Comparison of ENCODE assay signal across 10 cellular contexts in genomic region chr16:27267037-27267677, GRCh38. TPM values are rescaled to one million over a fixed set of nuclear protein-coding genes. Genes with fewer than 3 reads are reported as not detected.
DNase-seq lines count a peak whose midpoint lies in the region; ATAC-seq, FAIRE-seq and TF ChIP-seq lines count a peak whose summit lies in the region.
"Had no signal": no experiment of that assay in that cellular context is flagged by ENCODE, and none has a peak within 500 bp of the region (broad histone marks: within the 10 kb centered on the region; RNA-seq: fewer than 3 reads in every experiment).

No MANE protein-coding gene starts in this region.

- no peaks in the 10 kb centered on the region for H3F3A ChIP-seq in smooth muscle cell (ENCODE audit: low read depth)

- peaks cover 9% of the 10 kb centered on the region for H3K9me3 Mint-ChIP-seq in activated CD4-positive, alpha-beta T cell treated with anti-CD3 and anti-CD28 coated beads, Interleukin-2, amount 10 ng/mL, durations not matched to agents 7 days and 5 days
- H3K9me3 Mint-ChIP-seq in activated naive CD8-positive, alpha-beta T cell treated with anti-CD3 and anti-CD28 coated beads, Interleukin-2, amount 50 U/mL, for 24 hours, result peaks cover 2% of the 10 kb centered on the region

- H4K20me1 ChIP-seq in OCI-LY3 (ENCODE audit: insufficient read depth, low read length) (no peaks in the 10 kb centered on the region), smooth muscle cell (ENCODE audit: low read depth) (no peaks in the 10 kb centered on the region)

- H3K4me3 ChIP-seq in OCI-LY3 (ENCODE audit: low read length) (peak overlapping the region; percentile 95), smooth muscle cell (peak overlapping the region; percentile 69)

- H2AFZ ChIP-seq in OCI-LY3 (ENCODE audit: low read depth, low read length) (no peak overlapping the region), smooth muscle cell (ENCODE audit: low read depth) (no peak overlapping the region)

- CTCF ChIA-PET in activated CD4-positive, alpha-beta T cell treated with anti-CD3 and anti-CD28 coated beads, Interleukin-2, amount 10 ng/mL, durations not matched to agents 7 days and 5 days (lab: Charles Lee), result no interaction called here

- H3K4me2 ChIP-seq in OCI-LY3 (ENCODE audit: low read length) (peak overlapping the region; percentile 83), smooth muscle cell (no peak overlapping the region)

- H3K27me3 Mint-ChIP-seq in activated CD4-positive, alpha-beta T cell treated with anti-CD3 and anti-CD28 coated beads, Interleukin-2, amount 10 ng/mL, durations not matched to agents 7 days and 5 days, result no peaks in the 10 kb centered on the region
- no peaks in the 10 kb centered on the region for H3K27me3 Mint-ChIP-seq in activated naive CD8-positive, alpha-beta T cell treated with anti-CD3 and anti-CD28 coated beads, Interleukin-2, amount 50 U/mL, for 24 hours

- H3K9ac ChIP-seq in OCI-LY3 (ENCODE audit: low read length) (no peak overlapping the region), smooth muscle cell (ENCODE audit: low read depth) (no peak overlapping the region)

- ATAC-seq in activated naive CD8-positive, alpha-beta T cell treated with anti-CD3 and anti-CD28 coated beads, Interleukin-2, amount 50 U/mL, for 24 hours, result no peak

- no peak overlapping the region for H3K27ac ChIP-seq in OCI-LY3 (ENCODE audit: low read length)
- no peak overlapping the region for H3K27ac ChIP-seq in smooth muscle cell (ENCODE audit: low read depth)
- no peak overlapping the region for H3K27ac ChIP-seq in caudate nucleus (ENCODE audit: low read depth, low read length)

- POLR2A ChIA-PET in activated CD4-positive, alpha-beta T cell treated with anti-CD3 and anti-CD28 coated beads, Interleukin-2, amount 10 ng/mL, durations not matched to agents 7 days and 5 days (lab: Charles Lee), result no interaction called here

- peaks cover 76% of the 10 kb centered on the region for H3K4me1 Mint-ChIP-seq in activated CD4-positive, alpha-beta T cell treated with anti-CD3 and anti-CD28 coated beads, Interleukin-2, amount 10 ng/mL, durations not matched to agents 7 days and 5 days
- peaks cover 81% of the 10 kb centered on the region for H3K4me1 Mint-ChIP-seq in activated naive CD8-positive, alpha-beta T cell treated with anti-CD3 and anti-CD28 coated beads, Interleukin-2, amount 50 U/mL, for 24 hours

- 84% methylated on average over 8 of the region's 8 CpGs for WGBS in smooth muscle cell (ENCODE audit: low lambda C conversion rate)

- FAIRE-seq in frontal cortex (lab: Jason Lieb, UNC), result no peak

- DNase-seq in activated CD4-positive, alpha-beta T cell treated with anti-CD3 and anti-CD28 coated beads, Interleukin-2, amount 10 ng/mL, durations not matched to agents 7 days and 5 days, result no peak
- DNase-seq in activated CD4-positive, alpha-beta T cell treated with anti-CD3 and anti-CD28 coated beads, Interleukin-2, amount 50 U/mL, for 1 hour, result no peak
- DNase-seq in activated naive CD8-positive, alpha-beta T cell treated with anti-CD3 and anti-CD28 coated beads, Interleukin-2, amount 50 U/mL, for 24 hours, result peak; percentile 2
- DNase-seq in smooth muscle cell (lab: John Stamatoyannopoulos, UW; ENCODE audit: unreplicated experiment) (no peak), caudate nucleus (lab: John Stamatoyannopoulos, UW) (no peak), frontal cortex (ENCODE audit: low spot score in 2 of 2) (no peak)
- DNase-seq in activated effector memory CD4-positive, alpha-beta T cell treated with Interleukin-2 at 50 U/mL for 16 hours, result no peak
- DNase-seq: anterior cingulate cortex, MG63 had no signal

- H3K79me2 ChIP-seq in OCI-LY3 (ENCODE audit: low read length), result peaks cover 22% of the 10 kb centered on the region
- no peaks in the 10 kb centered on the region for H3K79me2 ChIP-seq in smooth muscle cell (ENCODE audit: low read depth)

- H3K36me3 ChIP-seq in OCI-LY3 (replicated peaks; ENCODE audit: low read depth, low read length) (peaks cover 5% of the 10 kb centered on the region), smooth muscle cell (ENCODE audit: low read depth) (no peaks in the 10 kb centered on the region)

- H3K27ac Mint-ChIP-seq in activated CD4-positive, alpha-beta T cell treated with anti-CD3 and anti-CD28 coated beads, Interleukin-2, amount 10 ng/mL, durations not matched to agents 7 days and 5 days, result peak overlapping the region; percentile 97
- H3K27ac Mint-ChIP-seq in activated naive CD8-positive, alpha-beta T cell treated with anti-CD3 and anti-CD28 coated beads, Interleukin-2, amount 50 U/mL, for 24 hours, result peak overlapping the region; percentile 97

- H3K4me1 ChIP-seq in OCI-LY3 (ENCODE audit: low read length) (peaks cover 14% of the 10 kb centered on the region), smooth muscle cell (ENCODE audit: low read depth) (peaks cover 9% of the 10 kb centered on the region)

- peak overlapping the region; percentile 98 for H3K4me3 Mint-ChIP-seq in activated CD4-positive, alpha-beta T cell treated with anti-CD3 and anti-CD28 coated beads, Interleukin-2, amount 10 ng/mL, durations not matched to agents 7 days and 5 days
- peak overlapping the region; percentile 93 for H3K4me3 Mint-ChIP-seq in activated naive CD8-positive, alpha-beta T cell treated with anti-CD3 and anti-CD28 coated beads, Interleukin-2, amount 50 U/mL, for 24 hours

- TF ChIP-seq CTCF in OCI-LY3 (IDR thresholded peaks at IDR 0.05; ENCODE audit: low read depth, low read length) (no peak), smooth muscle cell (IDR thresholded peaks at IDR 0.05; ENCODE audit: borderline replicate concordance, insufficient read depth, poor library complexity, severe bottlenecking) (no peak)

- peaks cover 49% of the 10 kb centered on the region for H3K36me3 Mint-ChIP-seq in activated CD4-positive, alpha-beta T cell treated with anti-CD3 and anti-CD28 coated beads, Interleukin-2, amount 10 ng/mL, durations not matched to agents 7 days and 5 days (ENCODE audit: low read depth)
- peaks cover 45% of the 10 kb centered on the region for H3K36me3 Mint-ChIP-seq in activated naive CD8-positive, alpha-beta T cell treated with anti-CD3 and anti-CD28 coated beads, Interleukin-2, amount 50 U/mL, for 24 hours (ENCODE audit: low read depth)

- no peaks in the 10 kb centered on the region for H3K27me3 ChIP-seq in OCI-LY3 (ENCODE audit: low read depth, low read length)
- no peaks in the 10 kb centered on the region for H3K27me3 ChIP-seq in smooth muscle cell (ENCODE audit: low read depth)
- H3K27me3 ChIP-seq: MG63 had no signal

- H3K9me3 ChIP-seq in OCI-LY3 (ENCODE audit: insufficient read depth, low read length), result 0 out of 2 replicates have a peak, but pooled peaks cover 5% of the 10 kb centered on the region
- H3K9me3 ChIP-seq in smooth muscle cell (replicated peaks; ENCODE audit: low read depth), result no peaks in the 10 kb centered on the region

RNA-seq across cellular contexts. Expression of gene NSMCE1, which starts 1.4 kb away (rescaled TPM):
- 100 to 1,000 TPM in 1 of 2 experiments, 10 to 100 TPM in 1; 95.8 to 106 TPM for total RNA-seq in activated CD4-positive, alpha-beta T cell treated with anti-CD3 and anti-CD28 coated beads, Interleukin-2, amount 10 ng/mL, durations not matched to agents 7 days and 5 days
- total RNA-seq in smooth muscle cell (35.7 and 36.9 TPM in 2 replicates), frontal cortex (35.1 TPM)
- polyA plus RNA-seq in smooth muscle cell, result 59.1 and 61.2 TPM in 2 replicates

RNA-seq across cellular contexts. Expression of gene IL4R, which starts 46.6 kb away (rescaled TPM):
- 100 to 1,000 TPM; 242 to 262 TPM for total RNA-seq in activated CD4-positive, alpha-beta T cell treated with anti-CD3 and anti-CD28 coated beads, Interleukin-2, amount 10 ng/mL, durations not matched to agents 7 days and 5 days
- total RNA-seq in smooth muscle cell (13.4 and 17.2 TPM in 2 replicates), frontal cortex (1.6 TPM)
- polyA plus RNA-seq in smooth muscle cell, result 24.0 and 35.3 TPM in 2 replicates

Comparison
In these comparisons a context has a peak if more than half of its experiments do, and no peak if none do; other contexts are left out.
1. RNA of gene IL4R, which starts 46.6 kb away (total RNA-seq): 242 to 262 TPM in activated CD4-positive, alpha-beta T cell treated with anti-CD3 and anti-CD28 coated beads, Interleukin-2, amount 10 ng/mL, durations not matched to agents 7 days and 5 days; 13.4 to 17.2 TPM in smooth muscle cell and 1.6 TPM in frontal cortex (single experiment); every median in the first group is over 10 times any median in the second.